21 cellular contexts compared by ENCODE assay signal in the genomic region with DNA sequence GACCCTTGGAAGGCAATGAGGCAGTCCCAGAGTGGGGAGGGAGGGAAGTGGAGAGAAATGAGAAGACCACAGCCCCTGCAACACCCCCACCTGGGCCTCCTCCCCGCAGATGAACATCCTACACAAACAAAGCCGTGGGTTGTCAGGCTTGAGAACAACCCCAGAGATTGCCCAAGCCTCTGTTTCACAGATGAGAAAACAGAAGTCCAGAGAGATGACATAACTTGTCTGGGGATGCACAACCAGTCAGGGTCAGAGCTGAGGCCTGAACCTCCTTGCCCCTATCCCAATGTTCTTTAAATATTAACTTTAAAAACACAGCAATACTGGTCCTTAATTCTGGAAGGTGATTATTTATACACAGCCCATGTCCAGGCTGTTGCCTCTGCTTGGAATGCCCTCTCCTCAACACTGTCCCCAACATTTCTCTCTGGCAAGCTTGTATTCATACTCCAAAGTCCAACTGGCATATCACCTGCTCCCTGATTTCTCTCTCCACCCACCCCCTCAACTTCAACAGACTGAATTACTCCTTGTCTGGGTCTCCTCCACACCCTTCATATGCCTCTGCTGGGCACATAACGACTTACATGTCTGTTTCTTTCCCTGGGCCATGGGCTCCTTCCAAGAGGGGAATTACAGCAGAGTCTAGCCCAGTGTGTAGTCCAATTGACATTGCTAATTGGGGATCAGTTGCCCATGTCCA.
DNase-seq lines count a peak whose midpoint lies in the region; ATAC-seq and TF ChIP-seq lines count a peak whose summit lies in the region.
"Had no signal": no experiment of that assay in that cellular context is flagged by ENCODE, and none has a peak within 500 bp of the region (broad histone marks: within the 10 kb centered on the region; RNA-seq: fewer than 3 reads in every experiment).

No MANE protein-coding gene starts in this region.

- POLR2A ChIA-PET in CD4-positive, alpha-beta T cell (lab: Charles Lee) = no interaction called here

- H3K4me1 ChIP-seq in neural progenitor cell = peaks cover 40% of the 10 kb centered on the region
- peaks cover 0 to 16% of the 10 kb centered on the region in 2 donors for H3K4me1 ChIP-seq in right atrium auricular region

- peaks cover under 1% of the 10 kb centered on the region for H3K9me3 Mint-ChIP-seq in neural progenitor cell
- no peaks in the 10 kb centered on the region for H3K9me3 Mint-ChIP-seq in CD4-positive, alpha-beta T cell
- H3K9me3 Mint-ChIP-seq: GM23338, natural killer cell had no signal

- no peak overlapping the region for H3K4me3 Mint-ChIP-seq in neural progenitor cell
- no peak overlapping the region for H3K4me3 Mint-ChIP-seq in CD4-positive, alpha-beta T cell
- H3K4me3 Mint-ChIP-seq: GM23338, natural killer cell, WTC11 had no signal

- no peak overlapping the region for H3K27ac ChIP-seq in neural progenitor cell
- no peak overlapping the region for H3K27ac ChIP-seq in right atrium auricular region
- no peak overlapping the region for H3K27ac ChIP-seq in CD4-positive, alpha-beta T cell (ENCODE audit: low read depth, low read length)
- H3K27ac ChIP-seq: ascending aorta, esophagus muscularis mucosa had no signal

- no peak overlapping the region for H3K9ac ChIP-seq in neural progenitor cell

- H3K36me3 ChIP-seq in neural progenitor cell (no peaks in the 10 kb centered on the region), right atrium auricular region (no peaks in the 10 kb centered on the region)
- H3K36me3 ChIP-seq: ascending aorta, BE2C, esophagus muscularis mucosa had no signal

- H3K9me3 ChIP-seq in neural progenitor cell (ENCODE audit: low read depth) (no peaks in the 10 kb centered on the region), right atrium auricular region (no peaks in the 10 kb centered on the region)
- H3K9me3 ChIP-seq in CD4-positive, alpha-beta T cell (ENCODE audit: control insufficient read depth, low read length) = no peaks in the 10 kb centered on the region
- H3K9me3 ChIP-seq: ascending aorta, BE2C, esophagus muscularis mucosa had no signal

- no peak for ATAC-seq in CD4-positive, alpha-beta T cell (ENCODE audit: poor library complexity)
- ATAC-seq: GM23338, natural killer cell, Panc1, WTC11 had no signal

- peaks cover 10% of the 10 kb centered on the region for H3K27me3 Mint-ChIP-seq in neural progenitor cell (ENCODE audit: insufficient read depth, low read depth)
- no peaks in the 10 kb centered on the region for H3K27me3 Mint-ChIP-seq in CD4-positive, alpha-beta T cell

- H4K20me1 ChIP-seq in neural progenitor cell (ENCODE audit: low read depth) = no peaks in the 10 kb centered on the region

- intact Hi-C loops in CD4-positive, alpha-beta T cell (cut with DNase I, micrococcal nuclease) = no loop called here

- no peaks in the 10 kb centered on the region for H3K36me3 Mint-ChIP-seq in neural progenitor cell
- no peaks in the 10 kb centered on the region for H3K36me3 Mint-ChIP-seq in CD4-positive, alpha-beta T cell (ENCODE audit: low read depth)
- H3K36me3 Mint-ChIP-seq: natural killer cell, WTC11 had no signal

- no peak overlapping the region for H3K4me2 ChIP-seq in neural progenitor cell
- H3K4me2 ChIP-seq: GM23338 had no signal

- H3K4me1 Mint-ChIP-seq in neural progenitor cell = peaks cover 60% of the 10 kb centered on the region
- H3K4me1 Mint-ChIP-seq in CD4-positive, alpha-beta T cell (ENCODE audit: low read depth) = peaks cover 13% of the 10 kb centered on the region

- CTCF ChIA-PET in CD4-positive, alpha-beta T cell (lab: Charles Lee) = no interaction called here

- no peaks in the 10 kb centered on the region for H3K79me2 ChIP-seq in neural progenitor cell (ENCODE audit: low read depth)

- TF ChIP-seq CTCF in neural progenitor cell (IDR thresholded peaks at IDR 0.05) (no peak), right atrium auricular region (IDR thresholded peaks at IDR 0.05) (no peak)
- TF ChIP-seq CTCF in CD4-positive, alpha-beta T cell (IDR thresholded peaks at IDR 0.05) = no peak

- H3F3A ChIP-seq in neural progenitor cell (ENCODE audit: low read depth) = peaks cover 18% of the 10 kb centered on the region

- H3K4me3 ChIP-seq in neural progenitor cell (no peak overlapping the region), right atrium auricular region (no peak overlapping the region)
- H3K4me3 ChIP-seq: ascending aorta, esophagus muscularis mucosa, GM23338 had no signal

- H3K27me3 ChIP-seq in neural progenitor cell = no peaks in the 10 kb centered on the region
- no peaks in the 10 kb centered on the region for H3K27me3 ChIP-seq in right atrium auricular region
- no peaks in the 10 kb centered on the region for H3K27me3 ChIP-seq in CD4-positive, alpha-beta T cell (ENCODE audit: control insufficient read depth, insufficient read depth, low read length)
- H3K27me3 ChIP-seq: ascending aorta, BE2C, esophagus muscularis mucosa had no signal

- peak overlapping the region; percentile 88 for H3K27ac Mint-ChIP-seq in neural progenitor cell
- no peak overlapping the region for H3K27ac Mint-ChIP-seq in CD4-positive, alpha-beta T cell
- H3K27ac Mint-ChIP-seq: natural killer cell, WTC11 had no signal

- DNase-seq in EH (ENCODE audit: low read depth) (peak; percentile 36), SKM-1 (lab: John Stamatoyannopoulos, UW; ENCODE audit: unreplicated experiment) (peak; percentile 78), glomerular visceral epithelial cell (ENCODE audit: extremely low spot score) (peak; percentile 63), neural progenitor cell (ENCODE audit: low spot score) (no peak), right atrium auricular region (ENCODE audit: low spot score) (no peak), dedifferentiated amniotic fluid mesenchymal stem cell (ENCODE audit: extremely low spot score) (no peak)
- DNase-seq in stimulated activated CD4-positive, alpha-beta T cell treated with anti-CD3 and anti-CD28 coated beads, Interleukin-4, amount 100 ng/mL, for 24 hours = no peak
- no peak for DNase-seq in CD4-positive, alpha-beta T cell
- DNase-seq: activated gamma-delta T cell treated with Interleukin-2 at 50 U/mL for 16 hours; BE2C; DMS79; hypothalamus; natural killer cell; NCI-H187 treated with DMSO at 0.1 percent for 48 hours; NCI-H524; stimulated activated CD4-positive, alpha-beta T cell treated with anti-CD3 and anti-CD28 coated beads, Interleukin-1b, Interleukin-23, amount 100 ng/mL, for 48 hours had no signal

- no peak overlapping the region for H2AFZ ChIP-seq in neural progenitor cell (replicated peaks)
- H2AFZ ChIP-seq: GM23338 had no signal

Comparison
In these comparisons a context has a peak if more than half of its experiments do, and no peak if none do; other contexts are left out.
1. DNase-seq: peak in EH (single experiment), SKM-1 (single experiment) and glomerular visceral epithelial cell (single experiment); none in neural progenitor cell (single experiment), stimulated activated CD4-positive, alpha-beta T cell treated with anti-CD3 and anti-CD28 coated beads, Interleukin-4, amount 100 ng/mL, for 24 hours (single experiment), right atrium auricular region (single experiment), dedifferentiated amniotic fluid mesenchymal stem cell (single experiment) and CD4-positive, alpha-beta T cell (0 of 10).